Comparison of ENCODE assay signal across 16 cellular contexts in the genomic region with DNA sequence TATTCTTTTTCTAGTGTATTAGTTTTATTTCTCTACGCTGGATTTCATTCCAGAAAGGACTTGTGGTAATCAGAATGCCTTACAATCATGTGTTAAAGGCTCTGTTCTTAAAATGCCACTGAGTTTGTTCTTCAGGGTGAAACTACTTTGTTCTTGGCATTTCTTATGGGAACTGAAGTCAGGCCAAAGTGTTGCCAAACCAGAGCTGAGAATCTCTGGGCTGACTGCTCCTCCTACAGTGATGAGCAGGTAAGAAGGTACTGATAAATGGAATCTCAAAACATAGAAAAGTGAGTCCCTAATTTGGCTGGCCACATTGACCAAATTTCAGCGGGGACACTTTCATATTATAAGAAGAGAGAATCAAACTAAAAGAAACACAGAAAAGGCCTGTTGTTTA.
"Had no signal": no experiment of that assay in that cellular context is flagged by ENCODE, and none has a peak within 500 bp of the region (broad histone marks: within the 10 kb centered on the region; RNA-seq: fewer than 3 reads in every experiment).

No MANE protein-coding gene starts in this region.

- H3K4me3 Mint-ChIP-seq: activated CD4-positive, alpha-beta memory T cell treated with anti-CD3 and anti-CD28 coated beads, Interleukin-2, amount 10 ng/mL, durations not matched to agents 7 days and 5 days; activated naive CD8-positive, alpha-beta T cell treated with anti-CD3 and anti-CD28 coated beads, Interleukin-2, amount 10 ng/mL, durations not matched to agents 7 days and 5 days; naive thymus-derived CD4-positive, alpha-beta T cell; stimulated activated effector memory CD8-positive, alpha-beta T cell treated with anti-CD3 and anti-CD28 coated beads, Interleukin-12 subunit alpha, Interleukin-12 subunit beta, amount 100 ng/mL, for 72 hours had no signal

- H3K27ac ChIP-seq: breast epithelium, gastrocnemius medialis, right atrium auricular region, tibial artery, vagina, VCaP had no signal

- H3K4me3 ChIP-seq: breast epithelium, dorsolateral prefrontal cortex, esophagus muscularis mucosa, gastrocnemius medialis, right atrium auricular region, tibial artery, vagina had no signal

- H3K27ac Mint-ChIP-seq: activated CD4-positive, alpha-beta memory T cell treated with anti-CD3 and anti-CD28 coated beads, Interleukin-2, amount 10 ng/mL, durations not matched to agents 7 days and 5 days; activated naive CD8-positive, alpha-beta T cell treated with anti-CD3 and anti-CD28 coated beads, Interleukin-2, amount 10 ng/mL, durations not matched to agents 7 days and 5 days; naive thymus-derived CD4-positive, alpha-beta T cell; stimulated activated effector memory CD8-positive, alpha-beta T cell treated with anti-CD3 and anti-CD28 coated beads, Interleukin-12 subunit alpha, Interleukin-12 subunit beta, amount 100 ng/mL, for 72 hours had no signal

- DNase-seq: activated CD4-positive, alpha-beta memory T cell treated with anti-CD3 and anti-CD28 coated beads, Interleukin-2, amount 10 ng/mL, durations not matched to agents 7 days and 5 days; activated gamma-delta T cell; activated naive CD8-positive, alpha-beta T cell treated with anti-CD3 and anti-CD28 coated beads, Interleukin-2, amount 10 ng/mL, durations not matched to agents 7 days and 5 days; activated T-cell treated with anti-CD3 and anti-CD28 coated beads, Interleukin-2, amount 50 U/mL, for 48 hours; dorsolateral prefrontal cortex; gastrocnemius medialis; kidney glomerular epithelial cell; posterior cingulate gyrus; tibial artery had no signal

- H3K27me3 ChIP-seq: breast epithelium, dorsolateral prefrontal cortex, esophagus muscularis mucosa, gastrocnemius medialis, right atrium auricular region, tibial artery, vagina had no signal

- H3K4me1 ChIP-seq: breast epithelium, right atrium auricular region, vagina had no signal

- H3K36me3 ChIP-seq: breast epithelium, esophagus muscularis mucosa, gastrocnemius medialis, right atrium auricular region, tibial artery, vagina had no signal

- H3K9me3 Mint-ChIP-seq: activated CD4-positive, alpha-beta memory T cell treated with anti-CD3 and anti-CD28 coated beads, Interleukin-2, amount 10 ng/mL, durations not matched to agents 7 days and 5 days; activated naive CD8-positive, alpha-beta T cell treated with anti-CD3 and anti-CD28 coated beads, Interleukin-2, amount 10 ng/mL, durations not matched to agents 7 days and 5 days; naive thymus-derived CD4-positive, alpha-beta T cell; stimulated activated effector memory CD8-positive, alpha-beta T cell treated with anti-CD3 and anti-CD28 coated beads, Interleukin-12 subunit alpha, Interleukin-12 subunit beta, amount 100 ng/mL, for 72 hours had no signal

- H3K4me1 Mint-ChIP-seq: activated CD4-positive, alpha-beta memory T cell treated with anti-CD3 and anti-CD28 coated beads, Interleukin-2, amount 10 ng/mL, durations not matched to agents 7 days and 5 days; activated naive CD8-positive, alpha-beta T cell treated with anti-CD3 and anti-CD28 coated beads, Interleukin-2, amount 10 ng/mL, durations not matched to agents 7 days and 5 days; naive thymus-derived CD4-positive, alpha-beta T cell; stimulated activated effector memory CD8-positive, alpha-beta T cell treated with anti-CD3 and anti-CD28 coated beads, Interleukin-12 subunit alpha, Interleukin-12 subunit beta, amount 100 ng/mL, for 72 hours had no signal

- H3K36me3 Mint-ChIP-seq: activated naive CD8-positive, alpha-beta T cell treated with anti-CD3 and anti-CD28 coated beads, Interleukin-2, amount 10 ng/mL, durations not matched to agents 7 days and 5 days; naive thymus-derived CD4-positive, alpha-beta T cell; stimulated activated effector memory CD8-positive, alpha-beta T cell treated with anti-CD3 and anti-CD28 coated beads, Interleukin-12 subunit alpha, Interleukin-12 subunit beta, amount 100 ng/mL, for 72 hours had no signal

- H3K9me3 ChIP-seq: breast epithelium, esophagus muscularis mucosa, gastrocnemius medialis, right atrium auricular region, tibial artery, vagina had no signal

- ATAC-seq: gastrocnemius medialis; naive thymus-derived CD4-positive, alpha-beta T cell; stimulated activated effector memory CD8-positive, alpha-beta T cell treated with anti-CD3 and anti-CD28 coated beads, Interleukin-12 subunit alpha, Interleukin-12 subunit beta, amount 100 ng/mL, for 72 hours had no signal

- H3K27me3 Mint-ChIP-seq: activated CD4-positive, alpha-beta memory T cell treated with anti-CD3 and anti-CD28 coated beads, Interleukin-2, amount 10 ng/mL, durations not matched to agents 7 days and 5 days had no signal
